18 cellular contexts compared by ENCODE assay signal in genomic region chr1:9871707-9872425, GRCh38. TPM values are rescaled to one million over a fixed set of nuclear protein-coding genes. Genes with fewer than 3 reads are reported as not detected.
DNase-seq lines count a peak whose midpoint lies in the region; ATAC-seq, FAIRE-seq and TF ChIP-seq lines count a peak whose summit lies in the region.
"Had no signal": no experiment of that assay in that cellular context is flagged by ENCODE, and none has a peak within 500 bp of the region (broad histone marks: within the 10 kb centered on the region; RNA-seq: fewer than 3 reads in every experiment).

No MANE protein-coding gene starts in this region.

- H4K5ac ChIP-seq in H9 (ENCODE audit: insufficient read length, low read depth, low read length): no peak overlapping the region

- no peak overlapping the region for H2AFZ ChIP-seq in H9 (ENCODE audit: low read length)
- H2AFZ ChIP-seq: GM23248 had no signal

- peaks cover 0 to 51% (median 12%) of the 10 kb centered on the region in 3 donors for H3K36me3 ChIP-seq in esophagus squamous epithelium
- H3K36me3 ChIP-seq in small intestine (ENCODE audit: control insufficient read depth in 2 of 2, insufficient read depth in 2 of 2, low read length in 2 of 2): no peaks in the 10 kb centered on the region

- ATAC-seq in HG02884 (IDR thresholded peaks at IDR 0.05; ENCODE audit: unreplicated experiment): no peak
- ATAC-seq in activated naive CD4-positive, alpha-beta T cell treated with anti-CD3 and anti-CD28 coated beads, Interleukin-2, amount 50 U/mL, for 72 hours: no peak

- H2AK5ac ChIP-seq in H9 (ENCODE audit: insufficient read length, low read length): no peak overlapping the region

- no peak overlapping the region for H3K56ac ChIP-seq in H9 (ENCODE audit: insufficient read length, low read depth, low read length)

- H3T11ph ChIP-seq in H9 (ENCODE audit: low read length): no peak overlapping the region

- FAIRE-seq in small intestine (lab: Jason Lieb, UNC): no peak
- FAIRE-seq: GM19239 had no signal

- no CpG with 5 or more reads among the region's 20 CpGs for WGBS in H9 (ENCODE audit: extremely low coverage, insufficient read length, low lambda C conversion rate)
- WGBS in esophagus squamous epithelium, 2 donors: 89 to 90% methylated on average over 8 to 14 of the region's 20 CpGs
- WGBS in small intestine, 3 donors: 89 to 94% (median 91%) methylated on average over 19 to 20 of the region's 20 CpGs

- H3K27ac Mint-ChIP-seq in H9: peak overlapping the region in 2 of 3 experiments; percentile 39 to 55; a peak in 1 of 7 replicates
- no peak overlapping the region for H3K27ac Mint-ChIP-seq in activated naive CD4-positive, alpha-beta T cell treated with anti-CD3 and anti-CD28 coated beads, Interleukin-2, amount 50 U/mL, for 72 hours

- no peak overlapping the region for H2BK20ac ChIP-seq in H9 (ENCODE audit: low read depth, low read length, poor library complexity, severe bottlenecking)

- H3K4me2 ChIP-seq in H9 (ENCODE audit: insufficient read depth, insufficient read length, low read length): no peak overlapping the region

- H2BK120ac ChIP-seq in H9 (ENCODE audit: low read depth, low read length, poor library complexity, severe bottlenecking): no peak overlapping the region

- no peaks in the 10 kb centered on the region for H4K20me1 ChIP-seq in H9 (ENCODE audit: control insufficient read depth, insufficient read depth, insufficient read length)

- no peak overlapping the region for H4K91ac ChIP-seq in H9 (ENCODE audit: insufficient read length, low read depth, low read length)

- H2BK12ac ChIP-seq in H9 (ENCODE audit: insufficient read length, low read depth, low read length): no peak overlapping the region

- no peak overlapping the region for H3K14ac ChIP-seq in H9 (ENCODE audit: insufficient read depth, low read length)

- peaks cover 0 to 6% (median 0%) of the 10 kb centered on the region in 3 experiments; a peak in 1 of 7 replicates for H3K36me3 Mint-ChIP-seq in H9 (ENCODE audit: insufficient read depth in 1 of 3, low read depth in 3 of 3)
- no peaks in the 10 kb centered on the region for H3K36me3 Mint-ChIP-seq in activated naive CD4-positive, alpha-beta T cell treated with anti-CD3 and anti-CD28 coated beads, Interleukin-2, amount 50 U/mL, for 72 hours

- no peak overlapping the region for H2BK5ac ChIP-seq in H9 (ENCODE audit: insufficient read length, low read length)

- DNase-seq in H9: no peak
- DNase-seq in RWPE1 (ENCODE audit: low spot score): no peak
- DNase-seq in esophagus squamous epithelium (lab: John Stamatoyannopoulos, UW): no peak
- DNase-seq in small intestine: peak; percentile 29
- no peak for DNase-seq in stimulated activated CD4-positive, alpha-beta T cell treated with anti-CD3 and anti-CD28 coated beads, Interleukin-4, amount 100 ng/mL, for 24 hours
- DNase-seq in activated naive CD4-positive, alpha-beta T cell treated with anti-CD3 and anti-CD28 coated beads, Interleukin-2, amount 50 U/mL, for 72 hours (ENCODE audit: low spot score in 2 of 2): no peak
- DNase-seq: ACHN, COR-L47, EL, GM23248, NCI-H1105, NCI-H2081, NCI-H774, OCI-M1, SHP77 treated with DMSO at 0.1 percent for 48 hours, SK-N-SH had no signal

- CTCF ChIA-PET in RWPE1 (lab: Yijun Ruan, JAX): interaction anchor here (0.5 to 2.4 kb wide), 3 partner anchors 42 to 80 kb away, joined by 3 to 16 read pairs (median 3); partner anchors contain the start of genes LZIC and NMNAT1

- H3K4me3 ChIP-seq in esophagus squamous epithelium (no peak overlapping the region), small intestine (ENCODE audit: low read depth in 1 of 2, low read length in 2 of 2) (no peak overlapping the region)
- H3K4me3 ChIP-seq: GM23248 had no signal

- TF ChIP-seq CTCF in H9 (conservative IDR thresholded peaks at IDR 0.05) (no peak), RWPE1 (conservative IDR thresholded peaks at IDR 0.05; ENCODE audit: low read depth) (no peak), esophagus squamous epithelium (IDR thresholded peaks at IDR 0.05) (no peak)

- no peaks in the 10 kb centered on the region for H3K23me2 ChIP-seq in H9 (ENCODE audit: insufficient read length, low read depth, low read length, poor library complexity, severe bottlenecking)

- POLR2A ChIA-PET in RWPE1 (lab: Yijun Ruan, JAX; ENCODE audit: low non-redundant PET): no interaction called here

- no peak overlapping the region for H2BK15ac ChIP-seq in H9 (ENCODE audit: low read depth, low read length)

- no peak overlapping the region for H3K18ac ChIP-seq in H9 (ENCODE audit: insufficient read length, low read depth, low read length)

- TF ChIP-seq POLR2A in esophagus squamous epithelium (IDR thresholded peaks at IDR 0.05): no peak

- no peaks in the 10 kb centered on the region for H3K9me3 Mint-ChIP-seq in H9
- no peaks in the 10 kb centered on the region for H3K9me3 Mint-ChIP-seq in activated naive CD4-positive, alpha-beta T cell treated with anti-CD3 and anti-CD28 coated beads, Interleukin-2, amount 50 U/mL, for 72 hours

- intact Hi-C loops in esophagus squamous epithelium (cut with DNase I): no loop called here

- no peaks in the 10 kb centered on the region for H3K27me3 Mint-ChIP-seq in H9 (ENCODE audit: low read depth)

- no peak overlapping the region for H3K9ac ChIP-seq in H9 (ENCODE audit: extremely low read depth, insufficient read length, low read length)
- H3K9ac ChIP-seq: GM23248, SK-N-SH had no signal

- no peaks in the 10 kb centered on the region for H3K79me1 ChIP-seq in H9 (ENCODE audit: insufficient read depth, low read depth, low read length, poor library complexity, severe bottlenecking)

- H3K27ac ChIP-seq in H9 (ENCODE audit: insufficient read length, low read depth, low read length) (no peak overlapping the region), RWPE1 (peak overlapping the region; percentile 59), esophagus squamous epithelium (peak overlapping the region; percentile 52 to 89 (median 70)), small intestine (ENCODE audit: low read depth in 1 of 2, low read length in 1 of 2) (peak overlapping the region; percentile 85 to 96)
- H3K27ac ChIP-seq: GM23248 had no signal

- H3K27me3 ChIP-seq in H9 (ENCODE audit: insufficient read depth, low read length) (no peaks in the 10 kb centered on the region), esophagus squamous epithelium (no peaks in the 10 kb centered on the region), small intestine (ENCODE audit: control insufficient read depth in 2 of 2, insufficient read depth in 2 of 2, low read length in 2 of 2) (no peaks in the 10 kb centered on the region)

- H4K8ac ChIP-seq in H9 (replicated peaks; ENCODE audit: insufficient read length, low read depth, low read length): no peak overlapping the region

- H3K4me1 Mint-ChIP-seq in H9: peaks cover 11 to 15% of the 10 kb centered on the region in 2 experiments

- H3K9me3 ChIP-seq in H9 (ENCODE audit: control insufficient read depth, low read depth, low read length) (no peaks in the 10 kb centered on the region), esophagus squamous epithelium (no peaks in the 10 kb centered on the region), small intestine (ENCODE audit: control insufficient read depth, low read depth) (no peaks in the 10 kb centered on the region)
- H3K9me3 ChIP-seq: SK-N-SH had no signal

- peaks cover 4% of the 10 kb centered on the region; the same call in 1 of the 2 replicates for H3K4me1 ChIP-seq in H9 (ENCODE audit: insufficient read depth, low read length)
- peaks cover 33 to 98% (median 47%) of the 10 kb centered on the region in 3 donors for H3K4me1 ChIP-seq in esophagus squamous epithelium
- H3K4me1 ChIP-seq in small intestine (ENCODE audit: control insufficient read depth in 2 of 2, insufficient read depth in 1 of 2, low read depth in 1 of 2, low read length in 1 of 2): peaks cover 0 to 4% of the 10 kb centered on the region in 2 donors

- no peak overlapping the region for H3K4me3 Mint-ChIP-seq in H9

- H3K79me2 ChIP-seq in H9 (ENCODE audit: insufficient read depth, low read length): no peaks in the 10 kb centered on the region

- no peak overlapping the region for H3K4ac ChIP-seq in H9 (ENCODE audit: low read depth, low read length)

- H3K23ac ChIP-seq in H9 (ENCODE audit: insufficient read length, low read depth, low read length): no peak overlapping the region

RNA-seq across cellular contexts. Expression of gene CTNNBIP1, which starts 38.2 kb away (rescaled TPM):
- total RNA-seq in H9 (2021) (43.0 and 44.4 TPM in 2 replicates), esophagus squamous epithelium (100 to 1,000 TPM in 2 of 4 donors, 10 to 100 TPM in 2; 76.1 to 186 (median 118) TPM)
- polyA plus RNA-seq in small intestine: 10 to 100 TPM; 20.3 to 24.8 (median 24.0) TPM
- total RNA-seq in activated naive CD4-positive, alpha-beta T cell treated with anti-CD3 and anti-CD28 coated beads, Interleukin-2, amount 50 U/mL, for 72 hours: 10 to 100 TPM; 14.5 to 14.6 TPM

RNA-seq across cellular contexts. Expression of gene CLSTN1, which starts 48.1 kb away (rescaled TPM):
- total RNA-seq in H9 (2021) (100 and 101 TPM in 2 replicates), esophagus squamous epithelium (10 to 100 TPM; 57.3 to 68.4 (median 65.3) TPM)
- 10 to 100 TPM; 29.2 to 50.6 (median 33.1) TPM for polyA plus RNA-seq in small intestine
- 10 to 100 TPM; 15.6 to 43.3 TPM for total RNA-seq in activated naive CD4-positive, alpha-beta T cell treated with anti-CD3 and anti-CD28 coated beads, Interleukin-2, amount 50 U/mL, for 72 hours

Comparison
In these comparisons a context has a peak if more than half of its experiments do, and no peak if none do; other contexts are left out.
1. H3K27ac Mint-ChIP-seq: peak in H9 (2 of 3); none in activated naive CD4-positive, alpha-beta T cell treated with anti-CD3 and anti-CD28 coated beads, Interleukin-2, amount 50 U/mL, for 72 hours (0 of 2).